1 cellular context compared by ENCODE assay signal in genomic region chr16:4614571-4615388, GRCh38.
TF ChIP-seq lines count a peak whose summit lies in the region.

UBALD1 (minus strand) TSS chr16:4614888; CDS start chr16:4614797, 91 bp downstream.

TF ChIP-seq in HepG2, 621 proteins besides CTCF, POLR2A, EP300 and RAD21 (continued from another document and continues in another):
- TF ChIP-seq ATF7 (IDR thresholded peaks at IDR 0.05) (no peak), ATF7 (CRISPR knock-in tag; IDR thresholded peaks at IDR 0.05) (peak; percentile 69; the same call in 1 of the 2 replicates), NKX3-1 (CRISPR knock-in tag; IDR thresholded peaks at IDR 0.05) (0 out of 2 replicates have a peak, but pooled peaks have one; percentile 27), GABPA (IDR thresholded peaks at IDR 0.05; ENCODE audit: low read depth, low read length) (peak; percentile 36), GABPA (CRISPR knock-in tag; IDR thresholded peaks at IDR 0.05; ENCODE audit: low read depth) (peak; percentile 81), HES4 (CRISPR knock-in tag; IDR thresholded peaks at IDR 0.05; ENCODE audit: borderline replicate concordance) (0 out of 2 replicates have a peak, but pooled peaks have one; percentile 16), ZNF234 (CRISPR knock-in tag; conservative IDR thresholded peaks at IDR 0.05) (no peak), ZNF670 (CRISPR knock-in tag; IDR thresholded peaks at IDR 0.05; ENCODE audit: borderline replicate concordance) (0 out of 2 replicates have a peak, but pooled peaks have one; percentile 12), ZHX2 (IDR thresholded peaks at IDR 0.05; ENCODE audit: low read depth) (peak; percentile 86), ZHX2 (CRISPR knock-in tag; IDR thresholded peaks at IDR 0.05; ENCODE audit: borderline replicate concordance) (no peak), SKIL (CRISPR knock-in tag; IDR thresholded peaks at IDR 0.05; ENCODE audit: borderline replicate concordance) (peak; percentile 78; the same call in 1 of the 2 replicates), FOXK1 (CRISPR knock-in tag; IDR thresholded peaks at IDR 0.05; ENCODE audit: borderline replicate concordance, low read depth) (peak; percentile 89), ATF3 (CRISPR knock-in tag; IDR thresholded peaks at IDR 0.05) (peak; percentile 96), ZNF646 (CRISPR knock-in tag; IDR thresholded peaks at IDR 0.05) (no peak), TBL1XR1 (IDR thresholded peaks at IDR 0.05; ENCODE audit: borderline replicate concordance, low read length, partially characterized antibody) (peak; percentile 40), ZNF704 (CRISPR knock-in tag; IDR thresholded peaks at IDR 0.05; ENCODE audit: borderline replicate concordance) (no peak), ZNF652 (CRISPR knock-in tag; IDR thresholded peaks at IDR 0.05; ENCODE audit: borderline replicate concordance, low read depth) (no peak), TAF1 (CRISPR knock-in tag; IDR thresholded peaks at IDR 0.05) (peak; percentile 95), ZNF891 (CRISPR knock-in tag; IDR thresholded peaks at IDR 0.05) (0 out of 2 replicates have a peak, but pooled peaks have one; percentile 16), ZNF20 (CRISPR knock-in tag; IDR thresholded peaks at IDR 0.05) (no peak), ZNF331 (CRISPR knock-in tag; IDR thresholded peaks at IDR 0.05) (peak; percentile 44; the same call in 1 of the 2 replicates), ATF1 (CRISPR knock-in tag; IDR thresholded peaks at IDR 0.05) (peak; percentile 64; the same call in 1 of the 2 replicates), MAX (IDR thresholded peaks at IDR 0.05) (peak; percentile 87), GPN1 (CRISPR knock-in tag; IDR thresholded peaks at IDR 0.05; ENCODE audit: borderline replicate concordance) (peak; percentile 16; the same call in 1 of the 2 replicates), TBX2 (CRISPR knock-in tag; IDR thresholded peaks at IDR 0.05; ENCODE audit: borderline replicate concordance) (peak; percentile 61; the same call in 1 of the 2 replicates), ZBTB26 (CRISPR knock-in tag; IDR thresholded peaks at IDR 0.05; ENCODE audit: borderline replicate concordance) (peak; percentile 68; the same call in 1 of the 2 replicates), XRCC5 (optimal IDR thresholded peaks at IDR 0.05; ENCODE audit: low read length) (peak; percentile 34), NBN (conservative IDR thresholded peaks at IDR 0.05) (no peak), ZNF503 (CRISPR knock-in tag; IDR thresholded peaks at IDR 0.05) (peak; percentile 52; the same call in 1 of the 2 replicates), PLSCR1 (CRISPR knock-in tag; IDR thresholded peaks at IDR 0.05; ENCODE audit: borderline replicate concordance) (peak; percentile 6; the same call in 1 of the 2 replicates), FOXA1 (IDR thresholded peaks at IDR 0.05) (peak; percentile 52; the same call in 1 of the 2 replicates), FOXA1 (CRISPR knock-in tag; IDR thresholded peaks at IDR 0.05) (peak; percentile 92), ZSCAN29 (CRISPR knock-in tag; conservative IDR thresholded peaks at IDR 0.05) (peak; percentile 84), ASH2L (IDR thresholded peaks at IDR 0.05; ENCODE audit: insufficient read length, low read depth, low read length) (peak; percentile 68), CENPBD1 (CRISPR knock-in tag; IDR thresholded peaks at IDR 0.05; ENCODE audit: borderline replicate concordance, low read depth) (no peak)
